Comparison of ENCODE assay signal across 8 cellular contexts in genomic region chr2:88942793-88943192, GRCh38.
"Had no signal": no experiment of that assay in that cellular context is flagged by ENCODE, and none has a peak within 500 bp of the region (broad histone marks: within the 10 kb centered on the region; RNA-seq: fewer than 3 reads in every experiment).

No MANE protein-coding gene starts in this region.

- DNase-seq: GM23248, GOT3, H7, HFFc6, IMR-90 had no signal

- H3K4me1 ChIP-seq: HAP-1 had no signal

- ATAC-seq: HCT116, K562 had no signal

- H2AFZ ChIP-seq: GM23248 had no signal

- H3K9ac ChIP-seq: GM23248 had no signal

- H3K9me3 ChIP-seq: HAP-1 had no signal

- H3K4me3 ChIP-seq: GM23248, HAP-1, K562 had no signal

- H3K27ac ChIP-seq: GM23248 had no signal

- H3K36me3 ChIP-seq: HAP-1 had no signal
